ENCODE assay signal across 1 cellular context in genomic region chr11:74748211-74749126, GRCh38.
TF ChIP-seq lines count a peak whose summit lies in the region.

A gene with protein sequence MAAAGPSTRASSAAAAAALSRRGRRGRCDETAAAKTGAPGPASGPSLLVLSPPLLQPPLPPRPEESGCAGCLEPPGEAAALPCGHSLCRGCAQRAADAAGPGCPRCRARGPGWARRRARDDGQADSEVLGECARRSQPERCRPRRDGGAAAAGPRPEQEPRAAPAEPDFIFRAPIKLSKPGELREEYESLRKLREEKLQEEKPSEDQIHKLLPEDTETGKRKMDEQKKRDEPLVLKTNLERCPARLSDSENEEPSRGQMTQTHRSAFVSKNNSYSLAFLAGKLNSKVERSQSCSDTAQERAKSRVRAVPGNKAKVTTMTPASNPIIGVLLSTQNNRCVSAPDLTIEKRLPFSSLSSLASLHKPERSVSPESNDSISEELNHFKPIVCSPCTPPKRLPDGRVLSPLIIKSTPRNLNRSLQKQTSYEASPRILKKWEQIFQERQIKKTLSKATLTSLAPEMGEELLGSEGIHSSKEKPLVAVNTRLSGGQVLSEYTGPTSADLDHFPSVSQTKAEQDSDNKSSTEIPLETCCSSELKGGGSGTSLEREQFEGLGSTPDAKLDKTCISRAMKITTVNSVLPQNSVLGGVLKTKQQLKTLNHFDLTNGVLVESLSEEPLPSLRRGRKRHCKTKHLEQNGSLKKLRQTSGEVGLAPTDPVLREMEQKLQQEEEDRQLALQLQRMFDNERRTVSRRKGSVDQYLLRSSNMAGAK (plus strand): TSS chr11:74748849. CDS start chr11:74748881, 32 bp downstream.

TF ChIP-seq in HEK293, 187 proteins besides CTCF, POLR2A, EP300 and RAD21 (continued from another document):
- TF ChIP-seq KLF9 (tag by site-specific recombination; IDR thresholded peaks at IDR 0.05; ENCODE audit: low read depth): peak; percentile 39; the same call in 1 of the 2 replicates
- peak; percentile 48; the same call in 1 of the 2 replicates for TF ChIP-seq YY1 (tag by site-specific recombination; IDR thresholded peaks at IDR 0.05)
- TF ChIP-seq SP7 (tag by site-specific recombination; IDR thresholded peaks at IDR 0.05): no peak
- peak; percentile 45 for TF ChIP-seq ZBTB26 (tag by site-specific recombination; optimal IDR thresholded peaks at IDR 0.05)
- peak; percentile 27; the same call in 1 of the 2 replicates for TF ChIP-seq SP3 (tag by site-specific recombination; IDR thresholded peaks at IDR 0.05)
- TF ChIP-seq KLF10 (tag by site-specific recombination; IDR thresholded peaks at IDR 0.05): 0 out of 2 replicates have a peak, but pooled peaks have one; percentile 3
- peak; percentile 31; the same call in 1 of the 2 replicates for TF ChIP-seq YY2 (tag by site-specific recombination; IDR thresholded peaks at IDR 0.05)
